ENCODE assay signal across 7 cellular contexts in the genomic region with DNA sequence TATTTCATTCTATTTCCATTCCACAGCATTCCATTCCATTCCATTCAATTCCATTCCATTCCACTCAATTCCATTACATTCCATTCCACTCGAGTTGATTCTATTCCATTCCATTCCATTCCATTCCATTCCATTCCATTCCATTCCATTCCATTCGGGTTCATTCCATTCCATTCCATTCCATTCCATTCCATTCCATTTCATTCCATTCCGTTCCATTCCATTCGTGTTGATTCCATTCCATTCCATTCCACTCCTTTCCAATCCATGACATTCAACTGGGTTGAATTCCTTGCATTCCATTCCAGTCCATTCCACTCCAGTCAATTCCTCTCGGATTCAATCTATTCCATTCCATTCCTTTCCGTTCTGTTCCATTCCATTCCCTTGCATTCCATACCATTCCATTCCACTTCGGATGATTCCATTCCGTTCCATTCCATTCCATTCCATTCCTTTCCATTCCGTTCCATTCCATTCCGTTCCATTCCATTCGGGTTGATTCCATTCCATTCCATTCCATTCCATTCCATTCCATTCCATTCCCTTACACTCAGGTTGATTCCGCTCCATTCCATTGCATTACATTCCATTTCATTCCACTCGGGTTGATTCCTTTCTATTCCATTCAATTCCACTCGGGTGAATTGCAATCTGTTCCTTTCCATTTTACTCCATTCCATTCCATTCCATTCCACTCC.
DNase-seq lines count a peak whose midpoint lies in the region; ATAC-seq, FAIRE-seq and TF ChIP-seq lines count a peak whose summit lies in the region.
"Not testable (repeated sequence)": the region's sequence is repeated elsewhere in the genome, so short reads cannot be mapped to it uniquely, and the experiment has no call there.

No MANE protein-coding gene starts in this region.

- H3K36me3 ChIP-seq in HepG2 (replicated peaks in 1 of 2; ENCODE audit: control insufficient read depth in 1 of 2, insufficient read depth in 2 of 2, low read length in 2 of 2) = not testable (repeated sequence)

- TF ChIP-seq POLR2A in HepG2 (IDR thresholded peaks at IDR 0.05; ENCODE audit: insufficient read depth in 1 of 2, low read depth in 2 of 2, low read length in 2 of 2) = not testable (repeated sequence)

- 9% methylated on average over 14 of the region's 14 CpGs for WGBS in HepG2 (ENCODE audit: low lambda C conversion rate)

- H3K4me2 ChIP-seq in HepG2 (ENCODE audit: low read depth, low read length) = not testable (repeated sequence)

- H3K4me3 ChIP-seq in HepG2 (replicated peaks in 1 of 3; ENCODE audit: insufficient read depth in 1 of 3, low read depth in 2 of 3, low read length in 3 of 3) = not testable (repeated sequence)

- H3K27me3 ChIP-seq in HepG2 (ENCODE audit: control insufficient read depth in 1 of 2, insufficient read depth in 2 of 2, low read length in 2 of 2) = not testable (repeated sequence)

- H3K4me1 Mint-ChIP-seq in progenitor cell of endocrine pancreas (ENCODE audit: low read depth) = not testable (repeated sequence)

- intact Hi-C loops in HepG2 (cut with micrococcal nuclease; ENCODE audit: unreplicated experiment) = not testable (repeated sequence)

- H3K27me3 Mint-ChIP-seq in progenitor cell of endocrine pancreas = not testable (repeated sequence)

- not testable (repeated sequence) for H3K27ac Mint-ChIP-seq in progenitor cell of endocrine pancreas

- TF ChIP-seq RAD21 in HepG2 (CRISPR knock-in tag; IDR thresholded peaks at IDR 0.05) = not testable (repeated sequence)

- not testable (repeated sequence) for H3K27ac ChIP-seq in HepG2 (ENCODE audit: extremely low read length, insufficient read depth, low read length)

- peaks cover 83% of the 10 kb centered on the region for H3K9me3 Mint-ChIP-seq in progenitor cell of endocrine pancreas (ENCODE audit: low read depth)

- not testable (repeated sequence) for H4K20me1 ChIP-seq in HepG2 (ENCODE audit: insufficient read depth, low read length)

- H3K4me1 ChIP-seq in HepG2 (ENCODE audit: insufficient read depth, low read length) = not testable (repeated sequence)

- not testable (repeated sequence) for H2AFZ ChIP-seq in HepG2 (ENCODE audit: low read length)

- DNase-seq in HepG2 (ENCODE audit: low spot score) = not testable (repeated sequence)
- DNase-seq in progenitor cell of endocrine pancreas (ENCODE audit: low spot score, unreplicated experiment) = peak; percentile 25

- CTCF ChIA-PET in HepG2 (lab: Yijun Ruan, JAX; ENCODE audit: low intra/inter-chr PET ratio, low total read pairs) = not testable (repeated sequence)

- POLR2A ChIA-PET in HepG2 (lab: Yijun Ruan, JAX) = not testable (repeated sequence)

- not testable (repeated sequence) for TF ChIP-seq EP300 in HepG2 (IDR thresholded peaks at IDR 0.05; ENCODE audit: low read depth in 2 of 2, low read length in 2 of 2); HepG2 (CRISPR knock-in tag; IDR thresholded peaks at IDR 0.05; ENCODE audit: borderline replicate concordance)

- FAIRE-seq in HepG2 (lab: Jason Lieb, UNC) = not testable (repeated sequence)

- not testable (repeated sequence) for H3K9ac ChIP-seq in HepG2 (ENCODE audit: insufficient read depth, low read depth, low read length)

- in situ Hi-C loops in HepG2 (cut with HindIII; ENCODE audit: extremely low pct_ligation_motif_present, low pct_unique_long_range_greater_than_20kb) = not testable (repeated sequence)

- BruUV-seq in HepG2 (replicated peaks; lab: Mats Ljungman, UMichigan) = not testable (repeated sequence)

- peaks cover 75% of the 10 kb centered on the region for H3K9me3 ChIP-seq in HepG2 (ENCODE audit: low read length)

- not testable (repeated sequence) for TF ChIP-seq CTCF in HepG2 (CRISPR knock-in tag; IDR thresholded peaks at IDR 0.05); progenitor cell of endocrine pancreas (IDR thresholded peaks at IDR 0.05; ENCODE audit: unreplicated experiment)

- not testable (repeated sequence) for H3K79me2 ChIP-seq in HepG2 (ENCODE audit: insufficient read depth, low read length)

- H3K4me3 Mint-ChIP-seq in progenitor cell of endocrine pancreas (ENCODE audit: low read depth) = not testable (repeated sequence)

- peaks cover 63% of the 10 kb centered on the region for H3K36me3 Mint-ChIP-seq in progenitor cell of endocrine pancreas (ENCODE audit: insufficient read depth)

- ATAC-seq in GM19324 (IDR thresholded peaks at IDR 0.05; ENCODE audit: low FRiP score, unreplicated experiment) = peak; percentile 20
- peak; percentile 34 for ATAC-seq in HG02642 (IDR thresholded peaks at IDR 0.05; ENCODE audit: poor library complexity, unreplicated experiment)
- peak; percentile 26 for ATAC-seq in HG03159 (IDR thresholded peaks at IDR 0.05; ENCODE audit: unreplicated experiment)
- peak; percentile 32; the same call in 2 of the 3 replicates for ATAC-seq in SK-N-SH treated with all-trans-retinoic acid at 6 μM for 48 hours
- ATAC-seq in esophagus mucosa = peak; percentile 44
- ATAC-seq in HepG2 = peak; percentile 29
